In the genomic region with DNA sequence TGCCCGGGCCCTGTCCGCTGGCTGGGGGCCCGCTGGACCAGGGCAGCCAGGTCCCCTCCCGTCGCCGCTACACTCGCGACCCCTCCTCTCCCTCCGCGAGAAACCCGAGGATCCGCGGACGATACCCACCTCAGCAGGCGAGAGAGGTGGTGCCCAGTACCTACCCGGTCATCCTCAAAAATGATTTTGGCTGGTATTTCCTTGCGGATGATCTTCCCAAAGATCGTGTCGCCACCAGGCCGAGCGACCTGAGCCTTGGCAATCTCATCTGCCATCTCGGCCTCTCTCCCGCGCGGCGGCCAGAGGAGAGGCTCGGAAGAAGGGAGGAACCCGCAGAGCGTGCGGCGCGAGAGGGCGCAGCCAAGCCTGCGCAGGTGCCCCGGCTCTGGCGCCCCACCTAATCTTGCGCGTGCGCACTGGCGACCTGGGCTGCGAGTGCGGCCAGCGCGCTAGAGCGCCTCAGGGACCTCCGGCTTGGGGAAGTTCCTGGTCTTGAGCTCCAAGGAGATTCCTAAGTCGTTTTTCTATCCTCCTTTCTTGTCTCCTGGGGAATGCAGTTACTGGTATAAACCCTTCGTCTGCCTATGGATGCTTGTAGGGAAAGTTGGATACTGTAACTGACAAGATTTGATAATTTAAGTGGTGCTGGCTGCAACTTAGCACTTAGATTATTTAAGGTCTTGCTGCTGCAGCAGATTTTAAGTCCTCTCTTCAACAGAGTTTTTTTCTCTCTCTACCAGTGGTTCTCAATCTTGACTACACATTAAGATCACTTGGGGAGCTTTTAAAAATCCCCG, we compare ENCODE assay signal across 8 cellular contexts. TPM values are rescaled to one million over a fixed set of nuclear protein-coding genes. Genes with fewer than 3 reads are reported as not detected.
DNase-seq lines count a peak whose midpoint lies in the region; ATAC-seq and TF ChIP-seq lines count a peak whose summit lies in the region.

A gene (minus strand): TSS at position 326 of the 797 bp plus-strand sequence. CDS start 51 bp downstream, at position 275.

- H3K27me3 ChIP-seq in kidney epithelial cell (ENCODE audit: control insufficient read depth, insufficient read depth, low read length), result no peaks in the 10 kb centered on the region

- H3K4me3 ChIP-seq in kidney epithelial cell (ENCODE audit: low read depth, low read length), result peak within 1 kb of the TSS; percentile 87

- peak; percentile 29 for TF ChIP-seq CTCF in kidney epithelial cell (IDR thresholded peaks at IDR 0.05; ENCODE audit: insufficient read depth, low read length, poor library complexity, severe bottlenecking)

- peaks cover 1% of the 10 kb centered on the region for H3K36me3 ChIP-seq in kidney epithelial cell (ENCODE audit: control insufficient read depth, insufficient read depth, low read length)

- peak; percentile 84 for ATAC-seq in GM19035 (IDR thresholded peaks at IDR 0.05; ENCODE audit: unreplicated experiment)
- peak; percentile 86 for ATAC-seq in HG03354 (IDR thresholded peaks at IDR 0.05; ENCODE audit: poor library complexity, severe bottlenecking, unreplicated experiment)

- DNase-seq in AG20443 (ENCODE audit: low spot score) (peak; percentile 98), NCI-H446 (lab: John Stamatoyannopoulos, UW) (peak; percentile 64 to 92), cerebellar nuclear complex (lab: John Stamatoyannopoulos, UW) (peak; percentile 3 to 57), kidney epithelial cell (ENCODE audit: low read depth) (peak; percentile 60)
- DNase-seq in activated CD4-positive, CD25-positive, alpha-beta regulatory T cell treated with anti-CD3 and anti-CD28 coated beads, Interleukin-2, amount 50 U/mL, for 72 hours, result peak; percentile 95
- peak; percentile 86 to 87 for DNase-seq in stimulated activated CD4-positive, alpha-beta T cell treated with anti-CD3 and anti-CD28 coated beads, Interleukin-1b, Interleukin-23, amount 100 ng/mL, for 1 hour (ENCODE audit: low read depth in 2 of 2)

RNA-seq across cellular contexts. Expression of the gene that starts here (rescaled TPM):
- total RNA-seq in kidney epithelial cell, result 369 and 370 TPM in 2 replicates

Comparison
In these comparisons a context has a peak if more than half of its experiments do, and no peak if none do; other contexts are left out.
1. Peak in every context shown above with its lines: DNase-seq, ATAC-seq and H3K4me3 ChIP-seq.
2. DNase-seq: peak in every context shown above with its lines; median percentile 98 in AG20443; 95 in activated CD4-positive, CD25-positive, alpha-beta regulatory T cell treated with anti-CD3 and anti-CD28 coated beads, Interleukin-2, amount 50 U/mL, for 72 hours; 86 in stimulated activated CD4-positive, alpha-beta T cell treated with anti-CD3 and anti-CD28 coated beads, Interleukin-1b, Interleukin-23, amount 100 ng/mL, for 1 hour; 78 in NCI-H446; 60 in kidney epithelial cell; 30 in cerebellar nuclear complex.